ENCODE assay signal across 8 cellular contexts in the genomic region with DNA sequence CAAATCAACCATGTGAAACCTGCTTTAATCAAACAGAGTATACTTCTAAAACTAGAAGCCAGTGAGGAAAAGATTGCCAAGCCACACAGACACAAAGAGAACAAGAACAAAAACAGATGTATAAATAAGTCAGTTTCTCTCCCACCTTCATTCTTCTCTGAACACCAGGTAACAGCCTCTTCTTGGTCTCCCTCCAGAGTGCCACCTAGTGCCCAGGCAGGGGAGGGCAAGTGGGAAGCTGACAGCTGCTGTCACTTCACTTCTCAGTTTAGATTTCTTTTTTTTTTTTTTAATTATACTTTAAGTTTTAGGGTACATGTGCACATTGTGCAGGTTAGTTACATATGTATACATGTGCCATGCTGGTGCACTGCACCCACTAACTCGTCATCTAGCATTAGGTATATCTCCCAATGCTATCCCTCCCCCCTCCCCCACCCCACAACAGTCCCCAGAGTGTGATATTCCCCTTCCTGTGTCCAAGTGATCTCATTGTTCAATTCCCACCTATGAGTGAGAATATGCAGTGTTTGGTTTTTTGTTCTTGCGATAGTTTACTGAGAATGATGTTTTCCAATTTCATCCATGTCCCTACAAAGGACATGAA.
DNase-seq lines count a peak whose midpoint lies in the region; ATAC-seq and TF ChIP-seq lines count a peak whose summit lies in the region.
"Not testable (repeated sequence)": the region's sequence is repeated elsewhere in the genome, so short reads cannot be mapped to it uniquely, and the experiment has no call there.

No MANE protein-coding gene starts in this region.

- H3K9me3 ChIP-seq in CD4-positive, CD25-positive, alpha-beta regulatory T cell (ENCODE audit: control insufficient read depth in 2 of 2, low read length in 2 of 2); WERI-Rb-1 (ENCODE audit: severe bottlenecking); iPS DF 6.9 (ENCODE audit: control insufficient read depth, insufficient read depth, low read length): not testable (repeated sequence)

- not testable (repeated sequence) for H3K27ac Mint-ChIP-seq in CD4-positive, CD25-positive, alpha-beta regulatory T cell

- in situ Hi-C loops in astrocyte of the cerebellum (cut with HindIII; ENCODE audit: low sequenced_read_pairs) = not testable (repeated sequence)

- no CpG with 5 or more reads among the region's 2 CpGs for WGBS in iPS DF 6.9 (ENCODE audit: insufficient coverage, insufficient read length)

- H3K36me3 ChIP-seq in CD4-positive, CD25-positive, alpha-beta regulatory T cell (ENCODE audit: control insufficient read depth, insufficient read depth, low read length); WERI-Rb-1; iPS DF 6.9 (ENCODE audit: control insufficient read depth, insufficient read depth, low read length): not testable (repeated sequence)

- not testable (repeated sequence) for H3K4me3 ChIP-seq in CD4-positive, CD25-positive, alpha-beta regulatory T cell (ENCODE audit: low read depth, low read length); WERI-Rb-1 (ENCODE audit: low read depth, low read length); astrocyte of the cerebellum (ENCODE audit: low read depth, low read length); iPS DF 6.9 (ENCODE audit: low read length)

- not testable (repeated sequence) for H3K27ac ChIP-seq in CD4-positive, CD25-positive, alpha-beta regulatory T cell (ENCODE audit: insufficient read depth, low read length, poor library complexity, severe bottlenecking); WERI-Rb-1; iPS DF 6.9 (ENCODE audit: low read length)

- ATAC-seq in CD4-positive, CD25-positive, alpha-beta regulatory T cell (ENCODE audit: low read depth in 2 of 2) = not testable (repeated sequence)
- ATAC-seq in GM19351 (IDR thresholded peaks at IDR 0.05; ENCODE audit: unreplicated experiment) = peak; percentile 92
- peak; percentile 77 for ATAC-seq in HG03442 (IDR thresholded peaks at IDR 0.05; ENCODE audit: unreplicated experiment)

- H3K4me3 Mint-ChIP-seq in CD4-positive, CD25-positive, alpha-beta regulatory T cell = peak overlapping the region in 1 of 4 donors; percentile 85

- not testable (repeated sequence) for H3K4me1 ChIP-seq in CD4-positive, CD25-positive, alpha-beta regulatory T cell (ENCODE audit: control insufficient read depth, insufficient read depth, low read length, poor library complexity, severe bottlenecking); iPS DF 6.9 (ENCODE audit: control insufficient read depth, insufficient read depth, low read length)

- not testable (repeated sequence) for H3K9me3 Mint-ChIP-seq in CD4-positive, CD25-positive, alpha-beta regulatory T cell

- not testable (repeated sequence) for H3K27me3 ChIP-seq in CD4-positive, CD25-positive, alpha-beta regulatory T cell (ENCODE audit: control insufficient read depth, insufficient read depth, low read length); WERI-Rb-1 (ENCODE audit: insufficient read depth, low read depth, severe bottlenecking); iPS DF 6.9 (ENCODE audit: control insufficient read depth, insufficient read depth, low read length)

- DNase-seq in CD4-positive, CD25-positive, alpha-beta regulatory T cell = peak in 2 of 3 donors; percentile 5 to 46
- DNase-seq in NCI-H460 (ENCODE audit: extremely low read depth, low read depth) (peak; percentile 17), WERI-Rb-1 (peak; percentile 70), iPS DF 6.9 (ENCODE audit: low read depth, low spot score) (peak; percentile 18)
- DNase-seq in astrocyte of the cerebellum (ENCODE audit: low read depth) = not testable (repeated sequence)
- DNase-seq in stimulated activated CD4-positive, alpha-beta T cell treated with anti-CD3 and anti-CD28 coated beads, Interleukin-2, amount 100 ng/mL, for 48 hours = peak; percentile 52 to 63

- TF ChIP-seq CTCF in WERI-Rb-1 (IDR thresholded peaks at IDR 0.05; ENCODE audit: low read depth, low read length) (peak; percentile 76), astrocyte of the cerebellum (IDR thresholded peaks at IDR 0.05; ENCODE audit: low read depth, low read length, missing control alignments) (peak; percentile 68)

- not testable (repeated sequence) for H3K27me3 Mint-ChIP-seq in CD4-positive, CD25-positive, alpha-beta regulatory T cell

- H3K36me3 Mint-ChIP-seq in CD4-positive, CD25-positive, alpha-beta regulatory T cell = not testable (repeated sequence)

- H3K4me1 Mint-ChIP-seq in CD4-positive, CD25-positive, alpha-beta regulatory T cell = not testable (repeated sequence)
